ENCODE assay signal across 7 cellular contexts in the genomic region with DNA sequence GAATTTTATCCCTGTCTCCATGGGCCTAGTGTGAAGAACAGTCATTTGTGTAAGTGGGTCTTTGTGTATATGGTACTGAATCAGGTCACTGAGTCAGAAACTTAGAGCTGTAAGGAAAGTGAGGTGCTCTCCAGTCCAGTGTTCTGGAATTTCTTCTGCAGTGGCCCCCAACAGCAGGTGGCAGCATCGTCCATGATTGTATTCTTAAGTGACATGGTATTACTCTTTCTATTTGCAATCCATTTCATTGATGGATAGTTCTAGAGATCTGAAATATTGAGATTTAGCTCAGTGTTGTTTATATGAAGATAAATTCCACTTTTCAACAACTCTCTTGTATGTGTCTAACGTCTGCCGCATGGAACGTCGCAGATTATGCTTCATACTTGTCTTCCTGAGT. TPM values are rescaled to one million over a fixed set of nuclear protein-coding genes. Genes with fewer than 3 reads are reported as not detected.
DNase-seq lines count a peak whose midpoint lies in the region; ATAC-seq, FAIRE-seq and TF ChIP-seq lines count a peak whose summit lies in the region.
"Not testable (repeated sequence)": the region's sequence is repeated elsewhere in the genome, so short reads cannot be mapped to it uniquely, and the experiment has no call there.

No MANE protein-coding gene starts in this region.

- not testable (repeated sequence) for H3K4me2 ChIP-seq in SK-N-SH; H1 (ENCODE audit: insufficient read depth in 1 of 2, low read depth in 2 of 2, low read length in 2 of 2)

- not testable (repeated sequence) for H2AFZ ChIP-seq in SK-N-SH (ENCODE audit: low read depth); H1 (ENCODE audit: low read length)

- not testable (repeated sequence) for H3K56ac ChIP-seq in H1 (replicated peaks; ENCODE audit: insufficient read length, low read depth, low read length)

- H4K91ac ChIP-seq in H1 (replicated peaks; ENCODE audit: insufficient read length, low read length) = not testable (repeated sequence)

- H2BK120ac ChIP-seq in H1 (replicated peaks; ENCODE audit: low read depth, low read length) = not testable (repeated sequence)

- not testable (repeated sequence) for H3K9me3 ChIP-seq in SK-N-SH; H1 (ENCODE audit: insufficient read depth in 2 of 2, low read depth in 1 of 2, low read length in 1 of 2); pancreas

- H3K79me1 ChIP-seq in H1 (ENCODE audit: low read depth, low read length) = not testable (repeated sequence)

- TF ChIP-seq CTCF in LNCaP clone FGC (IDR thresholded peaks at IDR 0.05; ENCODE audit: control insufficient read depth, extremely low read depth, insufficient read depth) (peak; percentile 55), SK-N-SH (IDR thresholded peaks at IDR 0.05) (peak; percentile 57), H1 (IDR thresholded peaks at IDR 0.05; ENCODE audit: control extremely low read depth in 1 of 3, insufficient read depth in 1 of 3, low read depth in 1 of 3, low read length in 3 of 3) (peak in 2 of 3 experiments; percentile 2 to 30; a peak in 2 of 4 replicates), pancreas (IDR thresholded peaks at IDR 0.05) (peak in 1 of 4 donors; percentile 15)

- not testable (repeated sequence) for H2BK12ac ChIP-seq in H1 (ENCODE audit: low read depth, low read length)

- not testable (repeated sequence) for H3K79me2 ChIP-seq in SK-N-SH (ENCODE audit: insufficient read depth); H1 (ENCODE audit: control insufficient read depth in 1 of 2, insufficient read depth in 2 of 2, low read length in 2 of 2)

- not testable (repeated sequence) for H3K4ac ChIP-seq in H1 (replicated peaks; ENCODE audit: insufficient read length, low read depth, low read length)

- H3K4me3 Mint-ChIP-seq in activated T-cell treated with anti-CD3 and anti-CD28 coated beads, Interleukin-2, amount 50 U/mL, for 72 hours = not testable (repeated sequence)

- not testable (repeated sequence) for TF ChIP-seq POLR2A in H1 (IDR thresholded peaks at IDR 0.05; ENCODE audit: control extremely low read depth in 1 of 2, low read depth in 2 of 2, low read length in 2 of 2)

- not testable (repeated sequence) for H3K23ac ChIP-seq in H1 (ENCODE audit: insufficient read length)

- not testable (repeated sequence) for H3K4me3 ChIP-seq in LNCaP clone FGC (ENCODE audit: low read depth, low read length); SK-N-SH (ENCODE audit: low read depth in 2 of 2, low read length in 1 of 2); H1 (ENCODE audit: extremely low read depth in 1 of 4, insufficient read depth in 2 of 4, low read depth in 3 of 4, low read length in 4 of 4); pancreas

- not testable (repeated sequence) for TF ChIP-seq EP300 in SK-N-SH (IDR thresholded peaks at IDR 0.05; ENCODE audit: borderline replicate concordance in 1 of 2, low read depth in 1 of 2, low read length in 1 of 2); H1 (IDR thresholded peaks at IDR 0.05; ENCODE audit: borderline replicate concordance in 1 of 2, low read depth in 2 of 2, low read length in 2 of 2)

- H4K20me1 ChIP-seq in SK-N-SH (ENCODE audit: insufficient read depth); H1 (replicated peaks in 1 of 2; ENCODE audit: control insufficient read depth in 1 of 2, insufficient read depth in 2 of 2, low read length in 2 of 2): not testable (repeated sequence)

- CTCF ChIA-PET in SK-N-SH (lab: Yijun Ruan, JAX) (interaction anchor here (0.7 to 1.3 kb wide), 3 partner anchors 29 to 230 kb away, joined by 3 read pairs; no protein-coding TSS in a partner anchor), H1 (lab: Charles Lee; ENCODE audit: partially characterized antibody) (interaction anchor here (1.0 to 1.6 kb wide), 4 partner anchors 16 to 55 kb away, joined by 3 to 5 read pairs (median 4); no protein-coding TSS in a partner anchor)

- H3K27ac ChIP-seq in SK-N-SH (ENCODE audit: low read depth in 2 of 2, low read length in 1 of 2); H1 (ENCODE audit: low read depth, low read length); pancreas: not testable (repeated sequence)

- H3K4me1 Mint-ChIP-seq in activated T-cell treated with anti-CD3 and anti-CD28 coated beads, Interleukin-2, amount 50 U/mL, for 72 hours (ENCODE audit: low read depth) = not testable (repeated sequence)

- H2BK15ac ChIP-seq in H1 (ENCODE audit: low read length) = not testable (repeated sequence)

- not testable (repeated sequence) for H3K36me3 Mint-ChIP-seq in activated T-cell treated with anti-CD3 and anti-CD28 coated beads, Interleukin-2, amount 50 U/mL, for 72 hours (ENCODE audit: insufficient read depth in 2 of 2)

- not testable (repeated sequence) for H3K27me3 ChIP-seq in SK-N-SH (ENCODE audit: insufficient read depth); H1 (replicated peaks in 1 of 4; ENCODE audit: control insufficient read depth in 3 of 4, extremely low read depth in 1 of 4, insufficient read depth in 3 of 4, low read length in 3 of 4); pancreas

- H2AK5ac ChIP-seq in H1 (ENCODE audit: low read depth, low read length) = not testable (repeated sequence)

- FAIRE-seq in H1 (lab: Jason Lieb, UNC); pancreas (lab: Jason Lieb, UNC): not testable (repeated sequence)

- H3K4me1 ChIP-seq in SK-N-SH (ENCODE audit: control insufficient read depth in 1 of 2, insufficient read depth in 2 of 2, low read depth in 1 of 2, low read length in 1 of 2); H1 (replicated peaks in 1 of 4; ENCODE audit: control insufficient read depth in 3 of 4, insufficient read depth in 4 of 4, low read length in 3 of 4); pancreas: not testable (repeated sequence)

- H3K27ac Mint-ChIP-seq in activated T-cell treated with anti-CD3 and anti-CD28 coated beads, Interleukin-2, amount 50 U/mL, for 72 hours = not testable (repeated sequence)

- not testable (repeated sequence) for H3K27me3 Mint-ChIP-seq in activated T-cell treated with anti-CD3 and anti-CD28 coated beads, Interleukin-2, amount 50 U/mL, for 72 hours (ENCODE audit: low read depth)

- 66% methylated on average over 5 of the region's 5 CpGs for WGBS in SK-N-SH (ENCODE audit: low lambda C conversion rate)
- WGBS in H1 (ENCODE audit: extremely low coverage in 1 of 2, insufficient coverage in 1 of 2, insufficient read length in 1 of 2, insufficient replicate concordance in 2 of 2, low coverage in 1 of 2, low lambda C conversion rate in 2 of 2, missing lambda C conversion rate in 1 of 2), 2 experiments = 69% methylated on average over 5 of the region's 5 CpGs; no CpG with 5 or more reads in 1 of the 2 experiments
- 47 to 57% methylated on average over 5 of the region's 5 CpGs for WGBS in pancreas, 2 donors

- not testable (repeated sequence) for H4K5ac ChIP-seq in H1 (ENCODE audit: insufficient read length, low read depth, low read length)

- not testable (repeated sequence) for ATAC-seq in activated T-cell treated with anti-CD3 and anti-CD28 coated beads, Interleukin-2, amount 50 U/mL, for 72 hours (replicated peaks in 1 of 2); left ventricle myocardium superior; pancreas

- H4K8ac ChIP-seq in H1 (ENCODE audit: extremely low read depth, insufficient read depth, low read length) = not testable (repeated sequence)

- not testable (repeated sequence) for H3K36me3 ChIP-seq in SK-N-SH (replicated peaks in 1 of 2; ENCODE audit: control insufficient read depth in 1 of 2, insufficient read depth in 2 of 2, low read length in 1 of 2); H1 (ENCODE audit: control insufficient read depth in 2 of 4, insufficient read depth in 4 of 4, low read length in 3 of 4); pancreas

- DNase-seq in ELR (ENCODE audit: low read depth) (peak; percentile 30), H1 (ENCODE audit: low read depth in 1 of 2, low spot score in 2 of 2) (peak in 1 of 2 experiments; percentile 66), left ventricle myocardium superior (peak; percentile 32), pancreas (peak in 4 of 6 donors; percentile 15 to 64 (median 18))
- not testable (repeated sequence) for DNase-seq in LNCaP clone FGC (ENCODE audit: low read depth); SK-N-SH
- DNase-seq in activated T-cell treated with anti-CD3 and anti-CD28 coated beads, Interleukin-2, amount 50 U/mL, for 72 hours = peak; percentile 13 to 20

- not testable (repeated sequence) for H3K23me2 ChIP-seq in H1 (ENCODE audit: low read depth, low read length)

- not testable (repeated sequence) for H3K9me2 ChIP-seq in SK-N-SH

- not testable (repeated sequence) for H3K18ac ChIP-seq in H1 (ENCODE audit: extremely low read depth, low read length)

- H2BK5ac ChIP-seq in H1 (ENCODE audit: low read depth, low read length) = not testable (repeated sequence)

- POLR2A ChIA-PET in SK-N-SH (lab: Yijun Ruan, JAX); H1 (lab: Charles Lee; ENCODE audit: partially characterized antibody): not testable (repeated sequence)

- H2BK20ac ChIP-seq in H1 (ENCODE audit: low read length) = not testable (repeated sequence)

- not testable (repeated sequence) for H3F3A ChIP-seq in SK-N-SH (replicated peaks; ENCODE audit: insufficient read depth)

- intact Hi-C loops in left ventricle myocardium superior (cut with micrococcal nuclease); pancreas (cut with DNase I): not testable (repeated sequence)

- TF ChIP-seq RAD21 in SK-N-SH (IDR thresholded peaks at IDR 0.05; ENCODE audit: low read length) (peak; percentile 52), H1 (IDR thresholded peaks at IDR 0.05 in 1 of 2, conservative IDR thresholded peaks at IDR 0.05 in 1 of 2; ENCODE audit: low read depth in 2 of 2, low read length in 2 of 2) (peak; percentile 32 to 34; a peak in 3 of 4 replicates)

- H3K9ac ChIP-seq in SK-N-SH; H1 (replicated peaks in 1 of 4; ENCODE audit: extremely low read depth in 1 of 4, low read depth in 3 of 4, low read length in 3 of 4): not testable (repeated sequence)

- H3K14ac ChIP-seq in H1 (ENCODE audit: insufficient read length) = not testable (repeated sequence)

- H3K9me3 Mint-ChIP-seq in activated T-cell treated with anti-CD3 and anti-CD28 coated beads, Interleukin-2, amount 50 U/mL, for 72 hours = not testable (repeated sequence)

RNA-seq across cellular contexts. Expression of gene METTL14, which starts 20.5 kb away (rescaled TPM):
- polyA plus RNA-seq in SK-N-SH (2012; rRNA removed) = 11.0 and 16.3 TPM in 2 replicates
- polyA plus RNA-seq in SK-N-SH (2012; cell fraction: cytosol; rRNA removed) = 19.7 and 26.7 TPM in 2 replicates
- 5.0 and 13.5 TPM in 2 replicates for polyA plus RNA-seq in SK-N-SH (2012; cell fraction: nucleus; rRNA removed)
- 10 to 100 TPM; 50.0 to 55.7 TPM for total RNA-seq in activated T-cell treated with anti-CD3 and anti-CD28 coated beads, Interleukin-2, amount 50 U/mL, for 72 hours
- total RNA-seq in H1 (2021; fragmentation: NEBNext Ultra II Directional; extraction: Animal tissue kit (Norgen Biotek cat#: 25700)) = 52.8 and 57.3 TPM in 2 replicates
- 5.1 and 8.8 TPM in 2 replicates for polyA plus RNA-seq in H1 (2011; rRNA removed)
- polyA plus RNA-seq in H1 (2011; cell fraction: cytosol; rRNA removed) = 12.5 TPM
- polyA plus RNA-seq in H1 (2011; cell fraction: nucleus; rRNA removed) = 4.8 TPM
- 14.3 to 21.8 TPM (median 17.8 TPM) in 4 replicates for polyA plus RNA-seq in H1 (2012, experiment 1 of 2)
- 0.50 TPM for polyA plus RNA-seq in H1 (2012, experiment 2 of 2)
- 17.9 TPM for polyA plus RNA-seq in H1 (2013, experiment 1 of 2)
- polyA plus RNA-seq in H1 (2013, experiment 2 of 2) = 15.8 TPM
- polyA minus RNA-seq in H1 (2011; rRNA and poly(A)+ RNA removed) = 6.1 and 16.1 TPM in 2 replicates
- polyA minus RNA-seq in H1 (2011; cell fraction: cytosol; rRNA and poly(A)+ RNA removed) = 6.8 TPM
- polyA minus RNA-seq in H1 (2011; cell fraction: nucleus; rRNA and poly(A)+ RNA removed) = 11.1 TPM
- total RNA-seq in left ventricle myocardium superior = 31.5 TPM
- 10 to 100 TPM; 12.6 to 28.0 (median 18.2) TPM for total RNA-seq in pancreas
- polyA plus RNA-seq in pancreas = 1 to 10 TPM; 3.5 to 8.0 TPM
